Comparison of ENCODE assay signal across 7 cellular contexts in the genomic region with DNA sequence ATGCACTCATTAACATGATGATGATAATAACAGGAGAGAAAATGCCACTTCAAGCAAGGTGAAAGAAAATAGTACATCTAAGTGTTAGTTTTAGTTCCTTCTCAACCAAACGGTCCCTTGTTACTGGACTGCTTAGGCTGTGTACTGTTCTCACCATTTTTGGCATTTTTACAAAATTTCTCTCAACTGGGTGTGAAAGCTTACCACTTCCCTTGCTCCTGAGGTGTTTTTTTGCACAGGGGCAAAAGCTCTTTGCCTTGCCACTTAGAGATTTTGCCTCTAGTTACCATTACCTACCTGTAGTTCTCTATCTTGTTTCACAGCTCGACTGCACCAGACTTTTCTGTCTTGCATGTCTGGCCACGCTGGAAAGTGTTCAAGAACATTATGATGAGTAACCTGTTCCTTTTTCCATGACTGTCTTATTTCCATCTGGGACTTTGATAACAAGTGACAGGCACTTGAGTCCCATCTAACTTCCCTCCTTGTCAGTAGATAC.
A peak's percentile ranks its signal among the peaks of the same experiment; 100 is the strongest.
DNase-seq lines count a peak whose midpoint lies in the region; ATAC-seq and TF ChIP-seq lines count a peak whose summit lies in the region.

No MANE protein-coding gene starts in this region.

- H3K27me3 ChIP-seq in OCI-LY1 (ENCODE audit: insufficient read depth, low read length): no peaks in the 10 kb centered on the region

- H3K27ac ChIP-seq in OCI-LY1 (ENCODE audit: low read depth, low read length, poor library complexity, severe bottlenecking): peak overlapping the region; percentile 72

- no peak overlapping the region for H3K4me3 ChIP-seq in OCI-LY1 (ENCODE audit: low read depth, low read length, poor library complexity, severe bottlenecking)

- no peaks in the 10 kb centered on the region for H3K9me3 ChIP-seq in OCI-LY1 (ENCODE audit: low read length)

- H2AFZ ChIP-seq in OCI-LY1 (ENCODE audit: low read length): no peak overlapping the region

- ATAC-seq in GM18907 (IDR thresholded peaks at IDR 0.05; ENCODE audit: unreplicated experiment) (peak; percentile 50), HG02588 (IDR thresholded peaks at IDR 0.05; ENCODE audit: unreplicated experiment) (peak; percentile 65)

- no peaks in the 10 kb centered on the region for H3K36me3 ChIP-seq in OCI-LY1 (ENCODE audit: insufficient read depth, low read length)

- peaks cover 29% of the 10 kb centered on the region for H3K4me1 ChIP-seq in OCI-LY1 (ENCODE audit: insufficient read depth, low read length, severe bottlenecking)

- TF ChIP-seq CTCF in OCI-LY1 (IDR thresholded peaks at IDR 0.05; ENCODE audit: low read length): no peak

- H3F3A ChIP-seq in OCI-LY1 (ENCODE audit: insufficient read depth, low read length): no peaks in the 10 kb centered on the region

- H3K79me2 ChIP-seq in OCI-LY1 (ENCODE audit: insufficient read depth, low read length): no peaks in the 10 kb centered on the region

- H3K9ac ChIP-seq in OCI-LY1 (ENCODE audit: low read length): no peak overlapping the region

- no peaks in the 10 kb centered on the region for H4K20me1 ChIP-seq in OCI-LY1 (ENCODE audit: insufficient read depth, low read length)

- H3K9me2 ChIP-seq in OCI-LY1 (ENCODE audit: low read depth, low read length): no peaks in the 10 kb centered on the region

- H3K4me2 ChIP-seq in OCI-LY1 (ENCODE audit: low read length): peak overlapping the region; percentile 46

- peak; percentile 15 for DNase-seq in effector CD4-positive, alpha-beta T cell
- DNase-seq in stromal cell of bone marrow (ENCODE audit: low read depth) (peak; percentile 26), NCI-H2171 treated with DMSO at 0.1 percent for 48 hours (lab: John Stamatoyannopoulos, UW) (no peak), middle frontal gyrus (ENCODE audit: extremely low spot score, low spot score) (no peak)

Comparison
In these comparisons a context has a peak if more than half of its experiments do, and no peak if none do; other contexts are left out.
1. DNase-seq: peak in effector CD4-positive, alpha-beta T cell (single experiment) and stromal cell of bone marrow (single experiment); none in NCI-H2171 treated with DMSO at 0.1 percent for 48 hours (single experiment) and middle frontal gyrus (single experiment).